17 cellular contexts compared by ENCODE assay signal in genomic region chr18:39969813-39970494, GRCh38.
A peak's percentile ranks its signal among the peaks of the same experiment; 100 is the strongest.
DNase-seq lines count a peak whose midpoint lies in the region; ATAC-seq, FAIRE-seq and TF ChIP-seq lines count a peak whose summit lies in the region.
"Had no signal": no experiment of that assay in that cellular context is flagged by ENCODE, and none has a peak within 500 bp of the region (broad histone marks: within the 10 kb centered on the region; RNA-seq: fewer than 3 reads in every experiment).

No MANE protein-coding gene starts in this region.

- no peak overlapping the region for H3K27ac ChIP-seq in A673 (ENCODE audit: low read depth, low read length, poor library complexity, severe bottlenecking)
- peak overlapping the region; percentile 54; the same call in 1 of the 2 replicates for H3K27ac ChIP-seq in HUES6 (ENCODE audit: low read depth, low read length)
- H3K27ac ChIP-seq in keratinocyte (ENCODE audit: control insufficient read depth, insufficient read depth, low read length): no peak overlapping the region
- no peak overlapping the region for H3K27ac ChIP-seq in effector memory CD4-positive, alpha-beta T cell (ENCODE audit: insufficient read depth, low read length, poor library complexity, severe bottlenecking)

- dilution Hi-C loops in keratinocyte (cut with MboI; ENCODE audit: extremely low pct_ligation_motif_present, low sequenced_read_pairs): no loop called here

- H3K9me1 ChIP-seq in keratinocyte (ENCODE audit: control insufficient read depth, extremely low read depth, insufficient read depth, low read length): no peaks in the 10 kb centered on the region

- ATAC-seq in GM18861 (IDR thresholded peaks at IDR 0.05; ENCODE audit: unreplicated experiment): no peak
- ATAC-seq: GM12878 had no signal

- no peak for FAIRE-seq in keratinocyte (lab: Jason Lieb, UNC)
- FAIRE-seq: GM12878, H1 had no signal

- intact Hi-C loops in A673 (cut with micrococcal nuclease; ENCODE audit: unreplicated experiment): no loop called here

- H3K27me3 ChIP-seq in A673 (replicated peaks; ENCODE audit: insufficient read depth, low read depth, low read length, poor library complexity) (no peaks in the 10 kb centered on the region), HUES6 (ENCODE audit: control insufficient read depth, insufficient read depth, low read length) (no peaks in the 10 kb centered on the region), keratinocyte (ENCODE audit: control insufficient read depth, extremely low read depth, insufficient read depth, low read length) (no peaks in the 10 kb centered on the region)
- no peaks in the 10 kb centered on the region for H3K27me3 ChIP-seq in effector memory CD4-positive, alpha-beta T cell (replicated peaks; ENCODE audit: control insufficient read depth, insufficient read depth, low read length, poor library complexity, severe bottlenecking)

- POLR2A ChIA-PET in A673 (lab: Charles Lee; ENCODE audit: low non-redundant PET): no interaction called here

- peak overlapping the region; percentile 46 for H2AFZ ChIP-seq in keratinocyte (ENCODE audit: control insufficient read depth, low read length)

- BruUV-seq in A673 (replicated peaks; lab: Mats Ljungman, UMichigan): no TSS peak

- H3K36me3 ChIP-seq in A673 (ENCODE audit: insufficient read depth, low read length, poor library complexity, severe bottlenecking): no peaks in the 10 kb centered on the region
- H3K36me3 ChIP-seq in HUES6 (ENCODE audit: control insufficient read depth, insufficient read depth, low read length): no peaks in the 10 kb centered on the region
- H3K36me3 ChIP-seq in keratinocyte (ENCODE audit: control insufficient read depth in 2 of 2, extremely low read depth in 1 of 2, insufficient read depth in 2 of 2, low read length in 2 of 2): no peaks in the 10 kb centered on the region
- H3K36me3 ChIP-seq in effector memory CD4-positive, alpha-beta T cell (ENCODE audit: control insufficient read depth, insufficient read depth, low read length): no peaks in the 10 kb centered on the region

- no peaks in the 10 kb centered on the region for H4K20me1 ChIP-seq in keratinocyte (ENCODE audit: control insufficient read depth, extremely low read depth, insufficient read depth, low read length)

- H3K4me1 ChIP-seq in A673 (ENCODE audit: insufficient read depth, low read length, poor library complexity, severe bottlenecking) (no peaks in the 10 kb centered on the region), HUES6 (ENCODE audit: control insufficient read depth, insufficient read depth, low read length) (peaks cover 12% of the 10 kb centered on the region), keratinocyte (ENCODE audit: control insufficient read depth, extremely low read depth, insufficient read depth, low read length) (peaks cover 7% of the 10 kb centered on the region)
- H3K4me1 ChIP-seq in effector memory CD4-positive, alpha-beta T cell (ENCODE audit: control insufficient read depth, insufficient read depth, low read length, poor library complexity, severe bottlenecking): no peaks in the 10 kb centered on the region

- peak overlapping the region; percentile 8 for H3K9ac ChIP-seq in HUES6 (ENCODE audit: low read length)
- no peak overlapping the region for H3K9ac ChIP-seq in keratinocyte (ENCODE audit: control insufficient read depth, extremely low read depth, insufficient read depth, low read length)

- TF ChIP-seq CTCF in A673 (conservative IDR thresholded peaks at IDR 0.05; ENCODE audit: low read depth, low read length) (no peak), cardiac fibroblast (IDR thresholded peaks at IDR 0.05; ENCODE audit: low read depth, low read length) (no peak), keratinocyte (optimal IDR thresholded peaks at IDR 0.05 in 1 of 3, IDR thresholded peaks at IDR 0.05 in 1 of 3, conservative IDR thresholded peaks at IDR 0.05 in 1 of 3; ENCODE audit: extremely low read depth in 1 of 3, insufficient read depth in 2 of 3, low read length in 3 of 3) (no peak)

- DNase-seq in A673 (ENCODE audit: low spot score) (peak; percentile 2), cardiac fibroblast (ENCODE audit: low read depth in 2 of 2) (peak; percentile 36 to 80), keratinocyte (ENCODE audit: low read depth, low spot score) (no peak), iPS-NIHi11 (ENCODE audit: low spot score) (no peak), DMS153 (lab: John Stamatoyannopoulos, UW) (no peak)
- DNase-seq in effector memory CD4-positive, alpha-beta T cell: no peak
- DNase-seq: COR-L47, DMS53, MV-4-11, NCI-H1417 treated with DMSO at 0.1 percent for 48 hours, NCI-H2081, NCI-H345, NCI-H526 treated with DMSO at 0.1 percent for 48 hours had no signal

- H3K4me3 ChIP-seq in A673 (ENCODE audit: low read depth, low read length, poor library complexity, severe bottlenecking) (no peak overlapping the region), HUES6 (ENCODE audit: low read depth, low read length) (no peak overlapping the region), cardiac fibroblast (replicated peaks in 1 of 2; ENCODE audit: low read depth in 2 of 2, low read length in 2 of 2) (no peak overlapping the region), keratinocyte (ENCODE audit: control insufficient read depth in 2 of 3, extremely low read depth in 1 of 3, insufficient read depth in 2 of 3, low read depth in 1 of 3, low read length in 3 of 3) (no peak overlapping the region)
- H3K4me3 ChIP-seq in effector memory CD4-positive, alpha-beta T cell (ENCODE audit: insufficient read depth, low read depth, low read length, poor library complexity, severe bottlenecking): no peak overlapping the region
- H3K4me3 ChIP-seq: GM12878 had no signal

- H3K9me3 ChIP-seq in A673 (ENCODE audit: low read depth, low read length, poor library complexity, severe bottlenecking): no peaks in the 10 kb centered on the region
- no peaks in the 10 kb centered on the region for H3K9me3 ChIP-seq in HUES6 (ENCODE audit: control insufficient read depth, insufficient read depth, low read depth, low read length)
- no peaks in the 10 kb centered on the region for H3K9me3 ChIP-seq in keratinocyte (ENCODE audit: control insufficient read depth, low read depth, low read length)
- H3K9me3 ChIP-seq in effector memory CD4-positive, alpha-beta T cell (ENCODE audit: control insufficient read depth, low read length): no peaks in the 10 kb centered on the region

- no peaks in the 10 kb centered on the region for H3K79me2 ChIP-seq in keratinocyte (ENCODE audit: control insufficient read depth, insufficient read depth, low read length)

- CTCF ChIA-PET in A673 (lab: Charles Lee): no interaction called here

- H3K4me2 ChIP-seq in keratinocyte (ENCODE audit: control insufficient read depth, extremely low read depth, insufficient read depth, low read depth, low read length): no peak overlapping the region

Comparison
In these comparisons a context has a peak if more than half of its experiments do, and no peak if none do; other contexts are left out.
1. DNase-seq: peak in A673 (single experiment) and cardiac fibroblast (2 of 2); none in keratinocyte (single experiment), iPS-NIHi11 (single experiment), effector memory CD4-positive, alpha-beta T cell (0 of 3) and DMS153 (single experiment).